11 cellular contexts compared by ENCODE assay signal in the genomic region with DNA sequence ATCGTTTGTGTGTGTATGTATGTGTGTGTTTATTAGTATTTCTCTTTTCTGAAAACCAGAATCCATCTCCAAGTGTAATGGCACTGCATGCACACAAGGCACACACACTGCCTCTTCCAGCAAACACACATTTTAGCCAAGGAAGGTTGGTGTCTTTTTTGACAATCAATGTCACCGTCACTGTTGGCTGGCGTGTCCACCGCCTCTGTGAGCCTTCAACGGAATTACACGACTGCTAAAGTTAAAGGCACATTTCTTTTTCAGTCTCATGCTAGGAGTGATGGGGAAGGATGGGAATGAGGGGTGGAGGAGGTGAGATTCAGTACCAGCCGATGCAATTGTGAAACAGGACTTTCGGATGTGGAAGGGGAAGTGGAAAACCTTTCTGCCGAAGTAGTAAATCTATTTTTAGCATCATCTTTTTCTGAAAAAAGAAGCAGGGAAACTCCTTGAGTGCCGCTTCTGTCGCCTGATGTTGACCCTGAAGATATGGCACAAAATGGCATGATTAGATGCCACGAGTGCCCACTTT. TPM values are rescaled to one million over a fixed set of nuclear protein-coding genes. Genes with fewer than 3 reads are reported as not detected.
DNase-seq lines count a peak whose midpoint lies in the region; ATAC-seq and TF ChIP-seq lines count a peak whose summit lies in the region.
"Had no signal": no experiment of that assay in that cellular context is flagged by ENCODE, and none has a peak within 500 bp of the region (broad histone marks: within the 10 kb centered on the region; RNA-seq: fewer than 3 reads in every experiment).

No MANE protein-coding gene starts in this region.

- H3K4me3 ChIP-seq in Loucy (ENCODE audit: low read length, poor library complexity, severe bottlenecking) (peak overlapping the region; percentile 63), aorta (ENCODE audit: low read length in 2 of 2) (no peak overlapping the region), uterus (no peak overlapping the region)
- H3K4me3 ChIP-seq: A549, skin epidermis had no signal

- no peak for ATAC-seq in T-helper 17 cell
- ATAC-seq in aorta (ENCODE audit: low FRiP score): no peak
- ATAC-seq: A549 had no signal

- H3K9me3 ChIP-seq in Loucy (ENCODE audit: insufficient read depth, low read depth, low read length): no peaks in the 10 kb centered on the region
- H3K9me3 ChIP-seq in T-helper 17 cell (ENCODE audit: control insufficient read depth, low read length, poor library complexity, severe bottlenecking): no peaks in the 10 kb centered on the region
- peaks cover 2% of the 10 kb centered on the region for H3K9me3 ChIP-seq in aorta (ENCODE audit: control insufficient read depth, low read length)
- no peaks in the 10 kb centered on the region for H3K9me3 ChIP-seq in uterus
- H3K9me3 ChIP-seq: A549 had no signal

- peaks cover 4% of the 10 kb centered on the region for H3K36me3 Mint-ChIP-seq in T-helper 17 cell (ENCODE audit: low read depth)

- H3K27me3 ChIP-seq in Loucy (ENCODE audit: insufficient read depth, low read length, poor library complexity, severe bottlenecking) (no peaks in the 10 kb centered on the region), aorta (ENCODE audit: control insufficient read depth in 1 of 2, insufficient read depth in 2 of 2, low read length in 1 of 2) (peaks cover 0 to 7% of the 10 kb centered on the region in 2 donors), uterus (peaks cover 0 to 23% of the 10 kb centered on the region in 2 donors)

- H3K9ac ChIP-seq in Loucy (ENCODE audit: low read depth, low read length, poor library complexity, severe bottlenecking): no peak overlapping the region

- H3K36me3 ChIP-seq in Loucy (ENCODE audit: insufficient read depth, low read length) (no peaks in the 10 kb centered on the region), aorta (ENCODE audit: control insufficient read depth in 1 of 2, insufficient read depth in 2 of 2, low read length in 1 of 2) (no peaks in the 10 kb centered on the region), uterus (no peaks in the 10 kb centered on the region)

- TF ChIP-seq CTCF in Loucy (conservative IDR thresholded peaks at IDR 0.05; ENCODE audit: low read length) (no peak), uterus (IDR thresholded peaks at IDR 0.05) (no peak)

- peak overlapping the region; percentile 74 for H3K4me2 ChIP-seq in Loucy (ENCODE audit: low read depth, low read length, poor library complexity, severe bottlenecking)
- H3K4me2 ChIP-seq: A549 had no signal

- H3K9me2 ChIP-seq in Loucy (replicated peaks; ENCODE audit: low read depth, low read length): no peaks in the 10 kb centered on the region

- no peak overlapping the region for H3K27ac Mint-ChIP-seq in T-helper 17 cell

- H3K79me2 ChIP-seq in Loucy (ENCODE audit: insufficient read depth, low read length): no peaks in the 10 kb centered on the region

- no peaks in the 10 kb centered on the region for H3F3A ChIP-seq in Loucy (ENCODE audit: low read depth)

- H3K27me3 Mint-ChIP-seq in T-helper 17 cell: peaks cover 83% of the 10 kb centered on the region

- DNase-seq in NCI-H1092 treated with DMSO at 0.1 percent for 48 hours (lab: John Stamatoyannopoulos, UW): peak; percentile 70
- DNase-seq in NCI-H1092 (lab: John Stamatoyannopoulos, UW): no peak
- no peak for DNase-seq in T-helper 17 cell
- peak; percentile 40 for DNase-seq in middle frontal gyrus (ENCODE audit: extremely low spot score, low spot score)
- DNase-seq in RPMI8226: no peak
- no peak for DNase-seq in aorta
- no peak for DNase-seq in uterus

- H3K27ac ChIP-seq in aorta (ENCODE audit: low read depth in 1 of 2, low read length in 2 of 2): no peak overlapping the region
- H3K27ac ChIP-seq in uterus: no peak overlapping the region
- H3K27ac ChIP-seq: A549, skin epidermis had no signal

- H2AFZ ChIP-seq in Loucy (ENCODE audit: low read length): peak overlapping the region; percentile 52

- TF ChIP-seq POLR2A in uterus (IDR thresholded peaks at IDR 0.05): no peak

- 18 to 22% methylated on average over 12 of the region's 12 CpGs for WGBS in aorta, 2 donors

- peaks cover 13% of the 10 kb centered on the region for H3K4me1 Mint-ChIP-seq in T-helper 17 cell

- H3K4me3 Mint-ChIP-seq in T-helper 17 cell: peak overlapping the region; percentile 43

- no peaks in the 10 kb centered on the region for H4K20me1 ChIP-seq in Loucy (ENCODE audit: insufficient read depth, low read length, poor library complexity, severe bottlenecking)

- intact Hi-C loops in aorta (cut with DNase I) (no loop called here), uterus (cut with DNase I; ENCODE audit: low total_unique reads) (no loop called here)

- H3K4me1 ChIP-seq in Loucy (ENCODE audit: insufficient read depth, low read length, poor library complexity, severe bottlenecking): peaks cover 6% of the 10 kb centered on the region
- H3K4me1 ChIP-seq in aorta (ENCODE audit: control insufficient read depth in 1 of 2, insufficient read depth in 2 of 2, low read length in 2 of 2): no peaks in the 10 kb centered on the region
- no peaks in the 10 kb centered on the region for H3K4me1 ChIP-seq in uterus
- H3K4me1 ChIP-seq: A549 had no signal

RNA-seq across cellular contexts. Expression of gene ELAVL4, which starts 1.4 kb away (rescaled TPM):
- total RNA-seq in T-helper 17 cell (not detected), aorta (under 1 TPM in 1 of 2 donors, not detected in 1; 0.39 TPM), uterus (1 to 10 TPM in 1 of 4 donors, not detected in 3; 1.2 TPM)
- polyA plus RNA-seq in aorta: under 1 TPM; 0.10 to 0.75 TPM
- total RNA-seq: mononuclear cell had no signal
- polyA plus RNA-seq: A549 had no signal

Comparison
In these comparisons a context has a peak if more than half of its experiments do, and no peak if none do; other contexts are left out.
1. DNase-seq: peak in NCI-H1092 treated with DMSO at 0.1 percent for 48 hours (single experiment) and middle frontal gyrus (single experiment); none in NCI-H1092 (single experiment), T-helper 17 cell (0 of 3), RPMI8226 (single experiment), aorta (0 of 2) and uterus (0 of 2).